ENCODE assay signal across 11 cellular contexts in the genomic region with DNA sequence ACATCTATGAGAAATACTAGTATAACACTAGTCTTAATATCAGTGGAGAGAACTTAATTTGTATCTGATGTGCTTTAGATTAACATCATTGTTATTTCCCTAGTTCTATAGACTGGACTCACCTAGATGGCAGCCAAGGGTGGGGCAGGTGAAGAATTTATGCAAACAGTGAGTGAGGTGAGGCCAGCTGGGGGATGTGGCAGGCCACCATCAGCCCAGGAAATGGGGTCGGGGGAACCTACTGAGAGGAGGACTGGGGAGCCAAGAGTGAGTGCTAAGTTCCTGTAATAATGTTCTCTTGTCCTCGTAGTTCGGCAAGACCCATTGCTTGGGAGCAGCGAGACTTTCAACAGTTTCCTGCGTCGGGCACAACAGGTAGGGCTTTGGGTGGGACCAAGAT. TPM values are rescaled to one million over a fixed set of nuclear protein-coding genes. Genes with fewer than 3 reads are reported as not detected.
A peak's percentile ranks its signal among the peaks of the same experiment; 100 is the strongest.
DNase-seq lines count a peak whose midpoint lies in the region; ATAC-seq and TF ChIP-seq lines count a peak whose summit lies in the region.
"Had no signal": no experiment of that assay in that cellular context is flagged by ENCODE, and none has a peak within 500 bp of the region (broad histone marks: within the 10 kb centered on the region; RNA-seq: fewer than 3 reads in every experiment).

No MANE protein-coding gene starts in this region.

- H3K9me3 ChIP-seq in testis (no peaks in the 10 kb centered on the region), tibial artery (no peaks in the 10 kb centered on the region)
- H3K9me3 ChIP-seq: sigmoid colon had no signal

- no peaks in the 10 kb centered on the region for H3K27me3 Mint-ChIP-seq in activated T-cell treated with anti-CD3 and anti-CD28 coated beads, Interleukin-2, amount 50 U/mL, for 24 hours

- TF ChIP-seq POLR2A in testis (IDR thresholded peaks at IDR 0.05), result no peak

- H3K36me3 ChIP-seq in testis (ENCODE audit: low read depth, missing control alignments) (no peaks in the 10 kb centered on the region), tibial artery (peaks cover 50 to 63% (median 61%) of the 10 kb centered on the region in 3 donors)

- no peaks in the 10 kb centered on the region for H3K27me3 ChIP-seq in testis
- no peaks in the 10 kb centered on the region for H3K27me3 ChIP-seq in tibial artery
- H3K27me3 ChIP-seq: sigmoid colon had no signal

- no peak for TF ChIP-seq CTCF in VCaP (conservative IDR thresholded peaks at IDR 0.05)
- no peak for TF ChIP-seq CTCF in testis (IDR thresholded peaks at IDR 0.05)
- TF ChIP-seq CTCF in tibial artery (IDR thresholded peaks at IDR 0.05), result no peak

- no peak for DNase-seq in activated T-cell treated with anti-CD3 and anti-CD28 coated beads, Interleukin-2, amount 50 U/mL, for 24 hours
- DNase-seq in activated T-cell treated with anti-CD3 and anti-CD28 coated beads for 4 hours, result no peak
- no peak for DNase-seq in epithelial cell of prostate (ENCODE audit: low read depth, low spot score)
- no peak for DNase-seq in stimulated activated effector memory CD8-positive, alpha-beta T cell treated with anti-CD3 and anti-CD28 coated beads, Interleukin-12 subunit alpha, Interleukin-12 subunit beta, amount 100 ng/mL, for 72 hours (ENCODE audit: low spot score in 2 of 2)
- no peak for DNase-seq in activated effector memory CD4-positive, alpha-beta T cell treated with anti-CD3 and anti-CD28 coated beads, Interleukin-2, amount 50 U/mL, for 16 hours
- no peak for DNase-seq in testis
- DNase-seq in tibial artery, result no peak
- DNase-seq: caudate nucleus, DMS153, sigmoid colon had no signal

- 84 to 94% methylated on average over 6 of the region's 6 CpGs for WGBS in testis, 2 donors

- intact Hi-C loops in testis (cut with DNase I; ENCODE audit: low total_unique reads), result no loop called here
- intact Hi-C loops in tibial artery (cut with DNase I; ENCODE audit: low total_unique reads), result no loop called here

- H3K4me1 ChIP-seq in testis (peaks cover 23% of the 10 kb centered on the region), tibial artery (peaks cover 0 to 41% (median 28%) of the 10 kb centered on the region in 4 donors)

- peak overlapping the region; percentile 94 for H3K4me3 Mint-ChIP-seq in activated T-cell treated with anti-CD3 and anti-CD28 coated beads, Interleukin-2, amount 50 U/mL, for 24 hours
- H3K4me3 Mint-ChIP-seq in stimulated activated effector memory CD8-positive, alpha-beta T cell treated with anti-CD3 and anti-CD28 coated beads, Interleukin-12 subunit alpha, Interleukin-12 subunit beta, amount 100 ng/mL, for 72 hours, result no peak overlapping the region

- no peak overlapping the region for H3K4me3 ChIP-seq in testis
- H3K4me3 ChIP-seq in tibial artery, result no peak overlapping the region
- H3K4me3 ChIP-seq: sigmoid colon had no signal

- H3K36me3 Mint-ChIP-seq in activated T-cell treated with anti-CD3 and anti-CD28 coated beads, Interleukin-2, amount 50 U/mL, for 24 hours (ENCODE audit: low read depth), result peaks cover 93% of the 10 kb centered on the region
- peaks cover 69% of the 10 kb centered on the region for H3K36me3 Mint-ChIP-seq in stimulated activated effector memory CD8-positive, alpha-beta T cell treated with anti-CD3 and anti-CD28 coated beads, Interleukin-12 subunit alpha, Interleukin-12 subunit beta, amount 100 ng/mL, for 72 hours

- peak overlapping the region; percentile 96 for H3K27ac Mint-ChIP-seq in activated T-cell treated with anti-CD3 and anti-CD28 coated beads, Interleukin-2, amount 50 U/mL, for 24 hours
- peak overlapping the region; percentile 33 for H3K27ac Mint-ChIP-seq in stimulated activated effector memory CD8-positive, alpha-beta T cell treated with anti-CD3 and anti-CD28 coated beads, Interleukin-12 subunit alpha, Interleukin-12 subunit beta, amount 100 ng/mL, for 72 hours

- peak overlapping the region; percentile 93; the same call in 1 of the 2 replicates for H3K27ac ChIP-seq in VCaP
- H3K27ac ChIP-seq in epithelial cell of prostate, result peak overlapping the region; percentile 71
- no peak overlapping the region for H3K27ac ChIP-seq in testis
- no peak overlapping the region for H3K27ac ChIP-seq in tibial artery

- H3K4me1 Mint-ChIP-seq in activated T-cell treated with anti-CD3 and anti-CD28 coated beads, Interleukin-2, amount 50 U/mL, for 24 hours (ENCODE audit: low read depth), result peaks cover 48% of the 10 kb centered on the region
- H3K4me1 Mint-ChIP-seq in stimulated activated effector memory CD8-positive, alpha-beta T cell treated with anti-CD3 and anti-CD28 coated beads, Interleukin-12 subunit alpha, Interleukin-12 subunit beta, amount 100 ng/mL, for 72 hours, result peaks cover 48% of the 10 kb centered on the region

- no peaks in the 10 kb centered on the region for H3K9me3 Mint-ChIP-seq in activated T-cell treated with anti-CD3 and anti-CD28 coated beads, Interleukin-2, amount 50 U/mL, for 24 hours
- no peaks in the 10 kb centered on the region for H3K9me3 Mint-ChIP-seq in stimulated activated effector memory CD8-positive, alpha-beta T cell treated with anti-CD3 and anti-CD28 coated beads, Interleukin-12 subunit alpha, Interleukin-12 subunit beta, amount 100 ng/mL, for 72 hours

- ATAC-seq in stimulated activated effector memory CD8-positive, alpha-beta T cell treated with anti-CD3 and anti-CD28 coated beads, Interleukin-12 subunit alpha, Interleukin-12 subunit beta, amount 100 ng/mL, for 72 hours, result no peak

RNA-seq across cellular contexts. Expression of a gene that starts 2.5 kb away (rescaled TPM):
- total RNA-seq in testis, result 100 to 1,000 TPM in 1 of 2 donors, 10 to 100 TPM in 1; 79.3 to 104 TPM
- 96.5 TPM for polyA plus RNA-seq in testis (ENCODE audit: insufficient read depth, low read depth, low replicate concordance)

RNA-seq across cellular contexts. Expression of a gene that starts 2.8 kb away (rescaled TPM):
- 10 to 100 TPM; 59.4 to 67.7 TPM for total RNA-seq in testis
- 111 TPM for polyA plus RNA-seq in testis (ENCODE audit: insufficient read depth, low read depth, low replicate concordance)

RNA-seq across cellular contexts. Expression of a gene that starts 7.6 kb away (rescaled TPM):
- 10 to 100 TPM; 26.7 to 39.4 TPM for total RNA-seq in testis
- 39.8 TPM for polyA plus RNA-seq in testis (ENCODE audit: insufficient read depth, low read depth, low replicate concordance)

RNA-seq across cellular contexts. Expression of a gene that starts 16.4 kb away (rescaled TPM):
- 10 to 100 TPM; 72.6 to 91.3 TPM for total RNA-seq in testis
- 55.1 TPM for polyA plus RNA-seq in testis (ENCODE audit: insufficient read depth, low read depth, low replicate concordance)

RNA-seq across cellular contexts. Expression of a gene that starts 36.5 kb away (rescaled TPM):
- 100 to 1,000 TPM; 163 to 245 TPM for total RNA-seq in testis
- polyA plus RNA-seq in testis (ENCODE audit: insufficient read depth, low read depth, low replicate concordance), result 569 TPM

Comparison
In these comparisons a context has a peak if more than half of its experiments do, and no peak if none do; other contexts are left out.
1. H3K27ac ChIP-seq: peak in VCaP (single experiment) and epithelial cell of prostate (single experiment); none in testis (0 of 2) and tibial artery (0 of 2).